19 cellular contexts compared by ENCODE assay signal in genomic region chr9:123373941-123374340, GRCh38. TPM values are rescaled to one million over a fixed set of nuclear protein-coding genes. Genes with fewer than 3 reads are reported as not detected.
DNase-seq lines count a peak whose midpoint lies in the region; ATAC-seq and TF ChIP-seq lines count a peak whose summit lies in the region.
"Had no signal": no experiment of that assay in that cellular context is flagged by ENCODE, and none has a peak within 500 bp of the region (broad histone marks: within the 10 kb centered on the region; RNA-seq: fewer than 3 reads in every experiment).

No MANE protein-coding gene starts in this region.

- TF ChIP-seq CTCF in Caco-2 (IDR thresholded peaks at IDR 0.05; ENCODE audit: insufficient read depth in 1 of 2, low read depth in 1 of 2, low read length in 1 of 2, severe bottlenecking in 1 of 2, unreplicated experiment in 1 of 2) (no peak), body of pancreas (IDR thresholded peaks at IDR 0.05) (no peak)

- H3K36me3 ChIP-seq in Caco-2 (ENCODE audit: control insufficient read depth, insufficient read depth, low read length): no peaks in the 10 kb centered on the region; the same call in 1 of the 2 replicates
- H3K36me3 ChIP-seq in body of pancreas (replicated peaks in 1 of 2; ENCODE audit: insufficient read depth in 1 of 2, low read depth in 2 of 2): no peaks in the 10 kb centered on the region

- BruUV-seq in Caco-2 (replicated peaks; lab: Mats Ljungman, UMichigan): no TSS peak

- CTCF ChIA-PET in Caco-2 (lab: Charles Lee): interaction anchor here (0.6 kb wide), 1 partner anchor 20 kb away, joined by 3 read pairs; no protein-coding TSS in a partner anchor

- intact Hi-C loops in Caco-2 (cut with micrococcal nuclease; ENCODE audit: unreplicated experiment): no loop called here
- intact Hi-C loops in body of pancreas (cut with DNase I): no loop called here

- no peak overlapping the region for H3K27ac ChIP-seq in body of pancreas

- H3K4me3 Mint-ChIP-seq in Caco-2 (ENCODE audit: unreplicated experiment) (no peak overlapping the region), naive B cell (peak overlapping the region in 6 of 8 donors; percentile 18 to 61 (median 42))
- H3K4me3 Mint-ChIP-seq: activated CD4-positive, alpha-beta memory T cell treated with anti-CD3 and anti-CD28 coated beads, Interleukin-2, amount 10 ng/mL, durations not matched to agents 7 days and 5 days; central memory CD8-positive, alpha-beta T cell had no signal

- DNase-seq in Caco-2: no peak
- peak; percentile 54 for DNase-seq in OCI-M2 (lab: John Stamatoyannopoulos, UW; ENCODE audit: unreplicated experiment)
- DNase-seq in ecto neural progenitor cell (ENCODE audit: low spot score): peak; percentile 85
- no peak for DNase-seq in naive B cell
- DNase-seq in body of pancreas: no peak
- no peak for DNase-seq in stimulated activated CD4-positive, alpha-beta T cell treated with anti-CD3 and anti-CD28 coated beads, Interleukin-15, amount 100 ng/mL, for 24 hours
- DNase-seq in hepatic stellate cell (ENCODE audit: low spot score): no peak
- DNase-seq: activated CD4-positive, alpha-beta memory T cell treated with anti-CD3 and anti-CD28 coated beads, Interleukin-2, amount 10 ng/mL, durations not matched to agents 7 days and 5 days; activated naive CD4-positive, alpha-beta T cell; DND-41; NCI-H2029 treated with DMSO at 0.1 percent for 48 hours; stimulated activated CD4-positive, alpha-beta T cell treated with anti-CD3 and anti-CD28 coated beads, Interleukin-2, amount 100 ng/mL, for 48 hours had no signal

- ATAC-seq in naive B cell (ENCODE audit: low read depth in 2 of 2): no peak
- ATAC-seq in GM19035 (IDR thresholded peaks at IDR 0.05; ENCODE audit: unreplicated experiment): no peak
- ATAC-seq in body of pancreas: no peak
- ATAC-seq: esophagus mucosa, GM12878 had no signal

- H3K27me3 ChIP-seq in Caco-2 (replicated peaks; ENCODE audit: control insufficient read depth, insufficient read depth, low read length) (no peaks in the 10 kb centered on the region), body of pancreas (peaks cover 0 to 11% of the 10 kb centered on the region in 2 donors)

- H3K27ac Mint-ChIP-seq in Caco-2 (ENCODE audit: unreplicated experiment) (peak overlapping the region; percentile 79), naive B cell (peak overlapping the region in 1 of 6 donors; percentile 62)
- H3K27ac Mint-ChIP-seq: activated CD4-positive, alpha-beta memory T cell treated with anti-CD3 and anti-CD28 coated beads, Interleukin-2, amount 10 ng/mL, durations not matched to agents 7 days and 5 days had no signal

- H3K36me3 Mint-ChIP-seq in Caco-2 (ENCODE audit: insufficient read depth, unreplicated experiment) (peaks cover 26% of the 10 kb centered on the region), naive B cell (peaks cover 0 to 13% of the 10 kb centered on the region in 2 donors)

- 2 to 33% methylated on average over 8 to 10 of the region's 10 CpGs for WGBS in body of pancreas, 2 donors

- H3K9me3 Mint-ChIP-seq in Caco-2 (ENCODE audit: unreplicated experiment) (no peaks in the 10 kb centered on the region), naive B cell (peaks cover 0 to 2% (median 0%) of the 10 kb centered on the region in 7 donors)
- H3K9me3 Mint-ChIP-seq: activated CD4-positive, alpha-beta memory T cell treated with anti-CD3 and anti-CD28 coated beads, Interleukin-2, amount 10 ng/mL, durations not matched to agents 7 days and 5 days; central memory CD8-positive, alpha-beta T cell had no signal

- H3K9me3 ChIP-seq in Caco-2 (no peaks in the 10 kb centered on the region), body of pancreas (no peaks in the 10 kb centered on the region)

- H3K4me3 ChIP-seq in Caco-2 (ENCODE audit: low read depth, low read length) (no peak overlapping the region), body of pancreas (no peak overlapping the region)
- H3K4me3 ChIP-seq: GM12878 had no signal

- POLR2A ChIA-PET in Caco-2 (lab: Charles Lee): no interaction called here

- H3K4me1 Mint-ChIP-seq in Caco-2 (ENCODE audit: low read depth, unreplicated experiment) (peaks cover 32% of the 10 kb centered on the region), naive B cell (peaks cover 10 to 19% (median 18%) of the 10 kb centered on the region in 3 donors)

- no peak for TF ChIP-seq POLR2A in body of pancreas (IDR thresholded peaks at IDR 0.05)

- H3K27me3 Mint-ChIP-seq in Caco-2 (ENCODE audit: insufficient read depth, unreplicated experiment) (no peaks in the 10 kb centered on the region), naive B cell (peaks cover 13 to 56% (median 32%) of the 10 kb centered on the region in 3 donors)

- H3K4me1 ChIP-seq in Caco-2 (peaks cover 32% of the 10 kb centered on the region), body of pancreas (peaks cover 21% of the 10 kb centered on the region)

RNA-seq across cellular contexts. Expression of gene CRB2, which starts 17.9 kb away (rescaled TPM):
- total RNA-seq in Caco-2 (2022): 0.34 and 0.56 TPM in 2 replicates
- under 1 TPM in 2 of 6 donors, not detected in 4; 0.09 to 0.12 TPM for polyA plus RNA-seq in naive B cell (ENCODE audit: low read depth in 6 of 6)
- 1 to 10 TPM in 1 of 2 donors, under 1 TPM in 1; under 0.01 to 1.3 TPM for total RNA-seq in body of pancreas
- total RNA-seq: esophagus mucosa; mononuclear cell; pulmonary artery endothelial cell; T-helper 1 cell treated with Interleukin-12 subunit alpha and Interleukin-12 subunit beta and Interleukin-4 antibody, amounts not matched to agents 30 ng/mL and 1 ng/mL, for 36 hours had no signal

Comparison
In these comparisons a context has a peak if more than half of its experiments do, and no peak if none do; other contexts are left out.
1. DNase-seq: peak in OCI-M2 (single experiment) and ecto neural progenitor cell (single experiment); none in Caco-2 (0 of 2), naive B cell (single experiment), body of pancreas (0 of 4), stimulated activated CD4-positive, alpha-beta T cell treated with anti-CD3 and anti-CD28 coated beads, Interleukin-15, amount 100 ng/mL, for 24 hours (single experiment) and hepatic stellate cell (single experiment).